Comparison of ENCODE assay signal across 8 cellular contexts in genomic region chr11:34654491-34655334, GRCh38. TPM values are rescaled to one million over a fixed set of nuclear protein-coding genes. Genes with fewer than 3 reads are reported as not detected.
DNase-seq lines count a peak whose midpoint lies in the region; ATAC-seq, FAIRE-seq and TF ChIP-seq lines count a peak whose summit lies in the region.

No MANE protein-coding gene starts in this region.

- CTCF ChIA-PET in K562 (lab: Yijun Ruan, JAX; ENCODE audit: low intra/inter-chr PET ratio): no interaction called here
- CTCF ChIA-PET in activated CD8-positive, alpha-beta memory T cell treated with anti-CD3 and anti-CD28 coated beads, Interleukin-2, amount 10 ng/mL, durations not matched to agents 7 days and 5 days (lab: Charles Lee): interaction anchor here (1.5 kb wide), 1 partner anchor 15 kb away, joined by 3 read pairs; no protein-coding TSS in a partner anchor

- FAIRE-seq in K562 (lab: Jason Lieb, UNC): no peak

- peaks cover 3% of the 10 kb centered on the region for H3K36me3 Mint-ChIP-seq in activated CD8-positive, alpha-beta memory T cell treated with anti-CD3 and anti-CD28 coated beads, Interleukin-2, amount 10 ng/mL, durations not matched to agents 7 days and 5 days

- H3K27me3 Mint-ChIP-seq in activated CD8-positive, alpha-beta memory T cell treated with anti-CD3 and anti-CD28 coated beads, Interleukin-2, amount 10 ng/mL, durations not matched to agents 7 days and 5 days: peaks cover 77% of the 10 kb centered on the region

- TF ChIP-seq POLR2A in K562 (conservative IDR thresholded peaks at IDR 0.05) (no peak), lower leg skin (IDR thresholded peaks at IDR 0.05) (no peak), GM18505 (IDR thresholded peaks at IDR 0.05; ENCODE audit: borderline replicate concordance, extremely low read depth, insufficient read depth, insufficient read length) (no peak)

- no peaks in the 10 kb centered on the region for H3K9me3 Mint-ChIP-seq in activated CD8-positive, alpha-beta memory T cell treated with anti-CD3 and anti-CD28 coated beads, Interleukin-2, amount 10 ng/mL, durations not matched to agents 7 days and 5 days (ENCODE audit: low read depth)

- H4K20me1 ChIP-seq in K562 (replicated peaks; ENCODE audit: control insufficient read depth, insufficient read depth, low read length): no peaks in the 10 kb centered on the region

- ATAC-seq in K562: no peak
- no peak for ATAC-seq in activated CD8-positive, alpha-beta memory T cell treated with anti-CD3 and anti-CD28 coated beads, Interleukin-2, amount 10 ng/mL, durations not matched to agents 7 days and 5 days
- ATAC-seq in GM19397 (IDR thresholded peaks at IDR 0.05; ENCODE audit: unreplicated experiment): no peak
- no peak for ATAC-seq in GM18505 (IDR thresholded peaks at IDR 0.05; ENCODE audit: unreplicated experiment)

- POLR2A ChIA-PET in K562 (lab: Yijun Ruan, JAX): interaction anchor here (0.6 to 1.4 kb wide), 3 partner anchors 16 to 51 kb away, joined by 3 to 4 read pairs (median 4); no protein-coding TSS in a partner anchor

- H3K9me1 ChIP-seq in K562 (ENCODE audit: control insufficient read depth, insufficient read depth, low read length): no peaks in the 10 kb centered on the region

- no peak overlapping the region for H3K4me3 Mint-ChIP-seq in activated CD8-positive, alpha-beta memory T cell treated with anti-CD3 and anti-CD28 coated beads, Interleukin-2, amount 10 ng/mL, durations not matched to agents 7 days and 5 days

- H3K4me2 ChIP-seq in K562 (ENCODE audit: insufficient read depth, low read length): no peak overlapping the region

- WGBS in K562 (ENCODE audit: insufficient coverage, low coverage, missing lambda C conversion rate): 46% methylated on average over 9 of the region's 9 CpGs
- WGBS in lower leg skin, 2 donors: 27 to 31% methylated on average over 9 of the region's 9 CpGs

- in situ Hi-C loops in K562 (cut with MboI): loop anchor here (5.0 kb wide), 1 partner anchor 42 kb away; no protein-coding TSS in a partner anchor

- H3K4me1 Mint-ChIP-seq in activated CD8-positive, alpha-beta memory T cell treated with anti-CD3 and anti-CD28 coated beads, Interleukin-2, amount 10 ng/mL, durations not matched to agents 7 days and 5 days: peaks cover 19% of the 10 kb centered on the region

- no peak for TF ChIP-seq EP300 in K562 (IDR thresholded peaks at IDR 0.05; ENCODE audit: low read length)

- no peaks in the 10 kb centered on the region for H3K79me2 ChIP-seq in K562 (ENCODE audit: control insufficient read depth, insufficient read depth, low read length)

- no peaks in the 10 kb centered on the region for H3K27me3 ChIP-seq in K562 (ENCODE audit: control insufficient read depth in 2 of 2, insufficient read depth in 2 of 2, low read length in 2 of 2)
- H3K27me3 ChIP-seq in BE2C: no peaks in the 10 kb centered on the region

- peaks cover 0 to 44% of the 10 kb centered on the region in 2 experiments; a peak in 3 of 5 replicates for H3K4me1 ChIP-seq in K562 (replicated peaks in 1 of 2; ENCODE audit: control insufficient read depth in 2 of 2, insufficient read depth in 2 of 2, low read length in 2 of 2)
- H3K4me1 ChIP-seq in BE2C: no peaks in the 10 kb centered on the region

- intact Hi-C loops in K562 (cut with micrococcal nuclease) (loop anchor here (1.0 to 5.0 kb wide), 3 partner anchors 37 to 68 kb away; no protein-coding TSS in a partner anchor), lower leg skin (cut with DNase I; ENCODE audit: low total_unique reads) (no loop called here)

- no peak overlapping the region for H3K9ac ChIP-seq in K562 (ENCODE audit: insufficient read depth in 1 of 2, low read depth in 2 of 2, low read length in 2 of 2)

- H3K9me3 ChIP-seq in K562 (replicated peaks; ENCODE audit: control insufficient read depth, insufficient read depth, low read depth, low read length) (no peaks in the 10 kb centered on the region), BE2C (no peaks in the 10 kb centered on the region)

- DNase-seq in AG09309 (ENCODE audit: low read depth): peak; percentile 38
- DNase-seq in LoVo (ENCODE audit: low spot score): peak; percentile 80
- peak in 1 of 4 experiments; percentile 20 for DNase-seq in K562 (ENCODE audit: extremely low read depth in 1 of 4, low spot score in 3 of 4)
- DNase-seq in lower leg skin (ENCODE audit: low spot score in 2 of 2): peak; percentile 89 to 95
- DNase-seq in activated CD8-positive, alpha-beta memory T cell treated with anti-CD3 and anti-CD28 coated beads, Interleukin-2, amount 10 ng/mL, durations not matched to agents 7 days and 5 days: no peak
- DNase-seq in BE2C: no peak

- no peak overlapping the region for H3K27ac Mint-ChIP-seq in activated CD8-positive, alpha-beta memory T cell treated with anti-CD3 and anti-CD28 coated beads, Interleukin-2, amount 10 ng/mL, durations not matched to agents 7 days and 5 days

- no peak for TF ChIP-seq CTCF in AG09309 (IDR thresholded peaks at IDR 0.05; ENCODE audit: control insufficient read depth, insufficient read depth, low read depth, low read length, missing control alignments)
- no peak for TF ChIP-seq CTCF in K562 (IDR thresholded peaks at IDR 0.05 in 2 of 3, conservative IDR thresholded peaks at IDR 0.05 in 1 of 3; ENCODE audit: insufficient read depth in 2 of 3, low read depth in 1 of 3, low read length in 3 of 3)
- no peak for TF ChIP-seq CTCF in lower leg skin (IDR thresholded peaks at IDR 0.05)
- no peak for TF ChIP-seq CTCF in BE2C (IDR thresholded peaks at IDR 0.05; ENCODE audit: low read depth, low read length)

- BruUV-seq in K562 (replicated peaks; lab: Mats Ljungman, UMichigan): no TSS peak

- no peak for TF ChIP-seq RAD21 in K562 (CRISPR knock-in tag; conservative IDR thresholded peaks at IDR 0.05 in 1 of 2, IDR thresholded peaks at IDR 0.05 in 1 of 2)

- H3K36me3 ChIP-seq in K562 (ENCODE audit: control insufficient read depth, insufficient read depth, low read length): no peaks in the 10 kb centered on the region
- no peaks in the 10 kb centered on the region for H3K36me3 ChIP-seq in BE2C

- no peak overlapping the region for H2AFZ ChIP-seq in K562 (ENCODE audit: low read depth, low read length)

- H3K4me3 ChIP-seq in AG09309 (ENCODE audit: control insufficient read depth, low read depth, low read length): no peak overlapping the region
- H3K4me3 ChIP-seq in K562: no peak overlapping the region
- no peak overlapping the region for H3K4me3 ChIP-seq in lower leg skin (ENCODE audit: low read depth, poor library complexity, severe bottlenecking)
- no peak overlapping the region for H3K4me3 ChIP-seq in BE2C (ENCODE audit: low read depth, low read length)

- no peak overlapping the region for H3K27ac ChIP-seq in K562 (ENCODE audit: extremely low read depth, low read depth, low read length)

TF ChIP-seq in K562, 482 proteins besides CTCF, POLR2A, EP300 and RAD21 (continues in another document):
- TF ChIP-seq POLR3G (IDR thresholded peaks at IDR 0.05; ENCODE audit: extremely low read depth, insufficient read length, insufficient replicate concordance): no peak
- TF ChIP-seq CREM (IDR thresholded peaks at IDR 0.05; ENCODE audit: low read depth): peak; percentile 12; the same call in 1 of the 2 replicates
- no peak for TF ChIP-seq SIX5 (IDR thresholded peaks at IDR 0.05; ENCODE audit: borderline replicate concordance in 1 of 2, insufficient read depth in 1 of 2, low read depth in 1 of 2, low read length in 2 of 2)
- 0 out of 2 replicates have a peak, but pooled peaks have one; percentile 15 for TF ChIP-seq RFX1 (IDR thresholded peaks at IDR 0.05)
- 0 out of 2 replicates have a peak, but pooled peaks have one; percentile 45 for TF ChIP-seq ZNF589 (CRISPR knock-in tag; IDR thresholded peaks at IDR 0.05; ENCODE audit: low read depth)

RNA-seq across cellular contexts. Expression of gene EHF, which starts 33.8 kb away (rescaled TPM):
- total RNA-seq in K562 (2011; cell fraction: chromatin; rRNA removed; ENCODE audit: low replicate concordance): not detected in 2 replicates
- not detected in 2 replicates for total RNA-seq in K562 (2011; cell fraction: nucleolus; rRNA removed)
- total RNA-seq in K562 (2011; cell fraction: nucleoplasm; rRNA removed): not detected in 2 replicates
- total RNA-seq in K562 (2014; rRNA removed) (0.20 and 0.54 TPM in 2 replicates), K562 (2014; rRNA removed; fragmentation: Illumina TruSeq; extraction: Trizol) (0.41 and 0.47 TPM in 2 replicates), K562 (2015; rRNA removed; fragmentation: Illumina TruSeq; extraction: Trizol) (0.34 and 0.40 TPM in 2 replicates), K562 (2021) (0.38 and 0.76 TPM in 2 replicates), lower leg skin (100 to 1,000 TPM in 2 of 4 donors, 10 to 100 TPM in 2; 58.2 to 130 (median 86.3) TPM)
- polyA plus RNA-seq in K562 (2011; rRNA removed) (0.03 and 0.04 TPM in 2 replicates), K562 (2014; fragmentation: Illumina TruSeq; extraction: Trizol) (0.24 TPM in 1 of 2 replicates, not detected in the other), K562 (2014; fragmentation: Nextera tagmentation; extraction: Ambion mirVana) (under 1 TPM; 0.24 to 0.37 TPM), K562 (2014; rRNA removed) (0.04 TPM in 1 of 2 replicates, not detected in the other)
- polyA plus RNA-seq in K562 (2011; cell fraction: cytosol; rRNA removed): 0.13 TPM in 1 of 2 replicates, not detected in the other
- not detected in 2 replicates for polyA plus RNA-seq in K562 (2011; cell fraction: nucleus; rRNA removed)
- polyA plus RNA-seq in K562 (2012): 0.17 and 0.37 TPM in 2 replicates
- polyA minus RNA-seq in K562 (2011; rRNA and poly(A)+ RNA removed): 0.11 and 0.36 TPM in 2 replicates
- polyA minus RNA-seq in K562 (2011; cell fraction: cytosol; rRNA and poly(A)+ RNA removed): not detected in 2 replicates
- polyA minus RNA-seq in K562 (2011; cell fraction: nucleus; rRNA and poly(A)+ RNA removed): not detected in 2 replicates
- under 1 TPM; 0.07 to 0.44 TPM for total RNA-seq in activated CD8-positive, alpha-beta memory T cell treated with anti-CD3 and anti-CD28 coated beads, Interleukin-2, amount 10 ng/mL, durations not matched to agents 7 days and 5 days
- polyA plus RNA-seq in BE2C (2012; ENCODE audit: insufficient read depth, insufficient read length, low read depth): not detected

Comparison
In these comparisons a context has a peak if more than half of its experiments do, and no peak if none do; other contexts are left out.
1. DNase-seq: peak in AG09309 (single experiment), LoVo (single experiment) and lower leg skin (2 of 2); none in activated CD8-positive, alpha-beta memory T cell treated with anti-CD3 and anti-CD28 coated beads, Interleukin-2, amount 10 ng/mL, durations not matched to agents 7 days and 5 days (single experiment) and BE2C (single experiment).
2. RNA of gene EHF, which starts 33.8 kb away (total RNA-seq): 58.2 to 130 TPM in lower leg skin; 0.20 to 0.76 TPM in K562 and 0.07 to 0.44 TPM in activated CD8-positive, alpha-beta memory T cell treated with anti-CD3 and anti-CD28 coated beads, Interleukin-2, amount 10 ng/mL, durations not matched to agents 7 days and 5 days; every median in the first group is over 10 times any median in the second.